8 cellular contexts compared by ENCODE assay signal in genomic region chr18:55489034-55489741, GRCh38.
DNase-seq lines count a peak whose midpoint lies in the region; ATAC-seq, FAIRE-seq and TF ChIP-seq lines count a peak whose summit lies in the region.

No MANE protein-coding gene starts in this region.

- no peaks in the 10 kb centered on the region for H3K9me3 ChIP-seq in left lung

- no peak overlapping the region for H3K27ac Mint-ChIP-seq in T-helper 2 cell treated with Interferon-gamma antibody and Interleukin-4, amounts not matched to agents 5 μg/mL and 100 μg/mL, for 36 hours
- no peak overlapping the region for H3K27ac Mint-ChIP-seq in chondrocyte (ENCODE audit: unreplicated experiment)

- H3K27me3 Mint-ChIP-seq in T-helper 2 cell treated with Interferon-gamma antibody and Interleukin-4, amounts not matched to agents 5 μg/mL and 100 μg/mL, for 36 hours (ENCODE audit: low read depth), result peaks cover 15% of the 10 kb centered on the region
- H3K27me3 Mint-ChIP-seq in chondrocyte (ENCODE audit: low read depth), result no peaks in the 10 kb centered on the region

- H3K36me3 ChIP-seq in left lung, result no peaks in the 10 kb centered on the region

- ATAC-seq in HG02973 (IDR thresholded peaks at IDR 0.05; ENCODE audit: unreplicated experiment) (peak; percentile 32), sciatic nerve (peak; percentile 33), left lung (no peak)

- H3K27me3 ChIP-seq in left lung, result no peaks in the 10 kb centered on the region

- FAIRE-seq in D721Med (lab: Jason Lieb, UNC), result no peak

- peaks cover 15% of the 10 kb centered on the region for H3K4me1 Mint-ChIP-seq in T-helper 2 cell treated with Interferon-gamma antibody and Interleukin-4, amounts not matched to agents 5 μg/mL and 100 μg/mL, for 36 hours (ENCODE audit: low read depth)
- H3K4me1 Mint-ChIP-seq in chondrocyte (ENCODE audit: low read depth), result peaks cover 25% of the 10 kb centered on the region

- no peak overlapping the region for H3K4me3 ChIP-seq in left lung

- intact Hi-C loops in sciatic nerve (cut with DNase I) (no loop called here), left lung (cut with DNase I) (no loop called here)

- peak overlapping the region; percentile 45 for H3K4me3 Mint-ChIP-seq in T-helper 2 cell treated with Interferon-gamma antibody and Interleukin-4, amounts not matched to agents 5 μg/mL and 100 μg/mL, for 36 hours
- H3K4me3 Mint-ChIP-seq in chondrocyte (ENCODE audit: unreplicated experiment), result no peak overlapping the region

- no peaks in the 10 kb centered on the region for H3K36me3 Mint-ChIP-seq in T-helper 2 cell treated with Interferon-gamma antibody and Interleukin-4, amounts not matched to agents 5 μg/mL and 100 μg/mL, for 36 hours (ENCODE audit: low read depth)
- no peaks in the 10 kb centered on the region for H3K36me3 Mint-ChIP-seq in chondrocyte (ENCODE audit: low read depth)

- no peaks in the 10 kb centered on the region for H3K9me3 Mint-ChIP-seq in T-helper 2 cell treated with Interferon-gamma antibody and Interleukin-4, amounts not matched to agents 5 μg/mL and 100 μg/mL, for 36 hours
- H3K9me3 Mint-ChIP-seq in chondrocyte (ENCODE audit: low read depth), result no peaks in the 10 kb centered on the region

- H3K27ac ChIP-seq in left lung, result no peak overlapping the region

- H3K4me1 ChIP-seq in left lung, result peaks cover 0 to 5% of the 10 kb centered on the region in 2 donors

- DNase-seq in SHP77 (lab: John Stamatoyannopoulos, UW), result peak; percentile 18 to 40
- DNase-seq in SHP77 treated with DMSO at 0.1 percent for 48 hours (lab: John Stamatoyannopoulos, UW), result no peak
- DNase-seq in T-helper 2 cell treated with Interferon-gamma antibody and Interleukin-4, amounts not matched to agents 5 μg/mL and 100 μg/mL, for 36 hours (ENCODE audit: low spot score), result peak; percentile 32
- no peak for DNase-seq in sciatic nerve (ENCODE audit: low spot score)
- no peak for DNase-seq in chondrocyte (ENCODE audit: low spot score)
- no peak for DNase-seq in D721Med (ENCODE audit: insufficient read length, low spot score)
- no peak for DNase-seq in left lung

- no peak for TF ChIP-seq CTCF in chondrocyte (IDR thresholded peaks at IDR 0.05)
- TF ChIP-seq CTCF in D721Med (IDR thresholded peaks at IDR 0.05; ENCODE audit: insufficient read depth, missing control alignments), result no peak
- TF ChIP-seq CTCF in left lung (IDR thresholded peaks at IDR 0.05), result no peak

Comparison
In these comparisons a context has a peak if more than half of its experiments do, and no peak if none do; other contexts are left out.
1. DNase-seq: peak in SHP77 (2 of 2) and T-helper 2 cell treated with Interferon-gamma antibody and Interleukin-4, amounts not matched to agents 5 μg/mL and 100 μg/mL, for 36 hours (single experiment); none in SHP77 treated with DMSO at 0.1 percent for 48 hours (single experiment), sciatic nerve (single experiment), chondrocyte (single experiment), D721Med (single experiment) and left lung (0 of 2).